Comparison of ENCODE assay signal across 10 cellular contexts in genomic region chr11:27012254-27012921, GRCh38. TPM values are rescaled to one million over a fixed set of nuclear protein-coding genes. Genes with fewer than 3 reads are reported as not detected.
DNase-seq lines count a peak whose midpoint lies in the region; ATAC-seq, FAIRE-seq and TF ChIP-seq lines count a peak whose summit lies in the region.
"Had no signal": no experiment of that assay in that cellular context is flagged by ENCODE, and none has a peak within 500 bp of the region (broad histone marks: within the 10 kb centered on the region; RNA-seq: fewer than 3 reads in every experiment).

No MANE protein-coding gene starts in this region.

- dilution Hi-C loops in endothelial cell of umbilical vein (cut with MboI; ENCODE audit: extremely low pct_ligation_motif_present, low sequenced_read_pairs) = no loop called here

- no peak overlapping the region for H3K4me3 ChIP-seq in endothelial cell of umbilical vein (replicated peaks in 1 of 3; ENCODE audit: insufficient read depth in 1 of 3, low read depth in 1 of 3, low read length in 3 of 3)
- H3K4me3 ChIP-seq in CD8-positive, alpha-beta memory T cell (ENCODE audit: low read length) = no peak overlapping the region

- H3K27ac Mint-ChIP-seq in activated CD8-positive, alpha-beta memory T cell treated with anti-CD3 and anti-CD28 coated beads, Interleukin-2, amount 10 ng/mL, durations not matched to agents 7 days and 5 days = no peak overlapping the region
- no peak overlapping the region for H3K27ac Mint-ChIP-seq in CD8-positive, alpha-beta memory T cell

- no peaks in the 10 kb centered on the region for H3K9me1 ChIP-seq in endothelial cell of umbilical vein (replicated peaks; ENCODE audit: control insufficient read depth, extremely low read depth, insufficient read depth, low read length)

- no peaks in the 10 kb centered on the region for H3K36me3 Mint-ChIP-seq in activated CD8-positive, alpha-beta memory T cell treated with anti-CD3 and anti-CD28 coated beads, Interleukin-2, amount 10 ng/mL, durations not matched to agents 7 days and 5 days
- H3K36me3 Mint-ChIP-seq in CD8-positive, alpha-beta memory T cell = peaks cover 0 to 1% (median 0%) of the 10 kb centered on the region in 3 donors

- no peak overlapping the region for H3K4me2 ChIP-seq in endothelial cell of umbilical vein (ENCODE audit: insufficient read depth, low read length)

- intact Hi-C loops in endothelial cell of umbilical vein (cut with micrococcal nuclease) = no loop called here

- H3K4me1 ChIP-seq in endothelial cell of umbilical vein (ENCODE audit: control insufficient read depth, extremely low read depth, insufficient read depth, low read length) = no peaks in the 10 kb centered on the region
- no peaks in the 10 kb centered on the region for H3K4me1 ChIP-seq in CD8-positive, alpha-beta memory T cell (ENCODE audit: insufficient read depth, low read length)

- no peaks in the 10 kb centered on the region for H3K4me1 Mint-ChIP-seq in activated CD8-positive, alpha-beta memory T cell treated with anti-CD3 and anti-CD28 coated beads, Interleukin-2, amount 10 ng/mL, durations not matched to agents 7 days and 5 days
- no peaks in the 10 kb centered on the region for H3K4me1 Mint-ChIP-seq in CD8-positive, alpha-beta memory T cell

- no peaks in the 10 kb centered on the region for H3K36me3 ChIP-seq in endothelial cell of umbilical vein (ENCODE audit: control insufficient read depth in 2 of 2, extremely low read depth in 1 of 2, insufficient read depth in 2 of 2, low read length in 2 of 2)
- no peaks in the 10 kb centered on the region for H3K36me3 ChIP-seq in CD8-positive, alpha-beta memory T cell (ENCODE audit: insufficient read depth, low read length)

- no peaks in the 10 kb centered on the region for H3K9me3 Mint-ChIP-seq in activated CD8-positive, alpha-beta memory T cell treated with anti-CD3 and anti-CD28 coated beads, Interleukin-2, amount 10 ng/mL, durations not matched to agents 7 days and 5 days (ENCODE audit: low read depth)
- peaks cover 0 to 12% (median 5%) of the 10 kb centered on the region in 5 donors for H3K9me3 Mint-ChIP-seq in CD8-positive, alpha-beta memory T cell

- H2AFZ ChIP-seq in endothelial cell of umbilical vein (ENCODE audit: low read depth, low read length) = no peak overlapping the region

- POLR2A ChIA-PET in endothelial cell of umbilical vein (lab: Charles Lee) = no interaction called here
- POLR2A ChIA-PET in CD8-positive, alpha-beta memory T cell (lab: Charles Lee) = no interaction called here

- no peak for TF ChIP-seq CTCF in endothelial cell of umbilical vein (IDR thresholded peaks at IDR 0.05; ENCODE audit: extremely low read depth in 1 of 2, insufficient read depth in 1 of 2, low read depth in 1 of 2, low read length in 2 of 2)

- no peak overlapping the region for H3K9ac ChIP-seq in endothelial cell of umbilical vein (replicated peaks; ENCODE audit: extremely low read depth, insufficient read depth, low read length)

- H4K20me1 ChIP-seq in endothelial cell of umbilical vein (replicated peaks; ENCODE audit: control insufficient read depth, extremely low read depth, insufficient read depth, low read length) = no peaks in the 10 kb centered on the region

- no peak for FAIRE-seq in endothelial cell of umbilical vein (lab: Jason Lieb, UNC)

- H3K27me3 Mint-ChIP-seq in activated CD8-positive, alpha-beta memory T cell treated with anti-CD3 and anti-CD28 coated beads, Interleukin-2, amount 10 ng/mL, durations not matched to agents 7 days and 5 days = no peaks in the 10 kb centered on the region
- no peaks in the 10 kb centered on the region for H3K27me3 Mint-ChIP-seq in CD8-positive, alpha-beta memory T cell

- H3K9me3 ChIP-seq in endothelial cell of umbilical vein (replicated peaks; ENCODE audit: control insufficient read depth, insufficient read depth, low read length) = no peaks in the 10 kb centered on the region
- H3K9me3 ChIP-seq in CD8-positive, alpha-beta memory T cell (ENCODE audit: low read length) = no peaks in the 10 kb centered on the region

- DNase-seq in EH (ENCODE audit: low read depth) (peak; percentile 75), NCI-H2227 treated with DMSO at 0.1 percent for 48 hours (lab: John Stamatoyannopoulos, UW) (peak; percentile 74), endothelial cell of umbilical vein (ENCODE audit: low read depth, low spot score) (peak; percentile 72), pons (ENCODE audit: low spot score) (peak; percentile 61), ecto neural progenitor cell (ENCODE audit: low spot score) (no peak)
- DNase-seq in activated CD8-positive, alpha-beta memory T cell treated with anti-CD3 and anti-CD28 coated beads, Interleukin-2, amount 10 ng/mL, durations not matched to agents 7 days and 5 days = no peak
- DNase-seq in stimulated activated naive CD4-positive, alpha-beta T cell (lab: John Stamatoyannopoulos, UW) = no peak
- DNase-seq in CD8-positive, alpha-beta memory T cell = no peak
- DNase-seq: GOT3, NCI-H1048 had no signal

- no peak for ATAC-seq in activated CD8-positive, alpha-beta memory T cell treated with anti-CD3 and anti-CD28 coated beads, Interleukin-2, amount 10 ng/mL, durations not matched to agents 7 days and 5 days

- H3K79me2 ChIP-seq in endothelial cell of umbilical vein (ENCODE audit: control insufficient read depth, insufficient read depth, low read length) = no peaks in the 10 kb centered on the region

- no peak for TF ChIP-seq POLR2A in endothelial cell of umbilical vein (IDR thresholded peaks at IDR 0.05; ENCODE audit: low read depth, low read length)

- no peak overlapping the region for H3K4me3 Mint-ChIP-seq in activated CD8-positive, alpha-beta memory T cell treated with anti-CD3 and anti-CD28 coated beads, Interleukin-2, amount 10 ng/mL, durations not matched to agents 7 days and 5 days
- no peak overlapping the region for H3K4me3 Mint-ChIP-seq in CD8-positive, alpha-beta memory T cell

- no peak overlapping the region for H3K27ac ChIP-seq in endothelial cell of umbilical vein (ENCODE audit: insufficient read depth, low read depth, low read length)
- no peak overlapping the region for H3K27ac ChIP-seq in CD8-positive, alpha-beta memory T cell (ENCODE audit: low read depth, low read length)

- no peaks in the 10 kb centered on the region for H3K27me3 ChIP-seq in endothelial cell of umbilical vein (ENCODE audit: control insufficient read depth in 2 of 2, insufficient read depth in 2 of 2, low read length in 2 of 2)
- H3K27me3 ChIP-seq in CD8-positive, alpha-beta memory T cell (ENCODE audit: insufficient read depth, low read length, poor library complexity, severe bottlenecking) = no peaks in the 10 kb centered on the region

- no TSS peak for BruUV-seq in endothelial cell of umbilical vein (replicated peaks; lab: Mats Ljungman, UMichigan)

- CTCF ChIA-PET in endothelial cell of umbilical vein (lab: Charles Lee) = no interaction called here
- CTCF ChIA-PET in activated CD8-positive, alpha-beta memory T cell treated with anti-CD3 and anti-CD28 coated beads, Interleukin-2, amount 10 ng/mL, durations not matched to agents 7 days and 5 days (lab: Charles Lee) = no interaction called here
- CTCF ChIA-PET in CD8-positive, alpha-beta memory T cell (lab: Charles Lee) = no interaction called here

TF ChIP-seq in endothelial cell of umbilical vein, 7 proteins besides CTCF, POLR2A, EP300 and RAD21:
- TF ChIP-seq POLR2AphosphoS5 (IDR thresholded peaks at IDR 0.05; ENCODE audit: insufficient read depth, low read depth, low read length) (no peak), FOS (IDR thresholded peaks at IDR 0.05; ENCODE audit: borderline replicate concordance, insufficient read depth, low read length) (peak; percentile 19)

RNA-seq across cellular contexts. Expression of gene FIBIN, which starts 18.5 kb away (rescaled TPM):
- total RNA-seq in endothelial cell of umbilical vein = not detected in 2 replicates
- polyA plus RNA-seq in endothelial cell of umbilical vein = not detected in 2 replicates
- not detected in 2 replicates for polyA plus RNA-seq in endothelial cell of umbilical vein (2011; cell fraction: cytosol; rRNA removed)
- not detected in 2 replicates for polyA plus RNA-seq in endothelial cell of umbilical vein (2011; cell fraction: nucleus; rRNA removed)
- not detected in 2 replicates for polyA plus RNA-seq in endothelial cell of umbilical vein (2012)
- not detected in 2 replicates for polyA minus RNA-seq in endothelial cell of umbilical vein
- not detected for polyA minus RNA-seq in endothelial cell of umbilical vein (2011; cell fraction: cytosol; rRNA and poly(A)+ RNA removed)
- not detected in 2 replicates for polyA minus RNA-seq in endothelial cell of umbilical vein (2011; cell fraction: nucleus; rRNA and poly(A)+ RNA removed)
- total RNA-seq in activated CD8-positive, alpha-beta memory T cell treated with anti-CD3 and anti-CD28 coated beads, Interleukin-2, amount 10 ng/mL, durations not matched to agents 7 days and 5 days = not detected
- not detected for total RNA-seq in CD8-positive, alpha-beta memory T cell
- not detected for polyA plus RNA-seq in CD8-positive, alpha-beta memory T cell

RNA-seq across cellular contexts. Expression of gene BBOX1, which starts 28.2 kb away (rescaled TPM):
- not detected in 2 replicates for total RNA-seq in endothelial cell of umbilical vein
- not detected in 2 replicates for polyA plus RNA-seq in endothelial cell of umbilical vein
- not detected in 2 replicates for polyA plus RNA-seq in endothelial cell of umbilical vein (2011; cell fraction: cytosol; rRNA removed)
- polyA plus RNA-seq in endothelial cell of umbilical vein (2011; cell fraction: nucleus; rRNA removed) = not detected in 2 replicates
- not detected in 2 replicates for polyA plus RNA-seq in endothelial cell of umbilical vein (2012)
- polyA minus RNA-seq in endothelial cell of umbilical vein = not detected in 2 replicates
- not detected for polyA minus RNA-seq in endothelial cell of umbilical vein (2011; cell fraction: cytosol; rRNA and poly(A)+ RNA removed)
- polyA minus RNA-seq in endothelial cell of umbilical vein (2011; cell fraction: nucleus; rRNA and poly(A)+ RNA removed) = not detected in 2 replicates
- total RNA-seq in activated CD8-positive, alpha-beta memory T cell treated with anti-CD3 and anti-CD28 coated beads, Interleukin-2, amount 10 ng/mL, durations not matched to agents 7 days and 5 days = not detected
- total RNA-seq in CD8-positive, alpha-beta memory T cell = not detected
- not detected for polyA plus RNA-seq in CD8-positive, alpha-beta memory T cell

Comparison
In these comparisons a context has a peak if more than half of its experiments do, and no peak if none do; other contexts are left out.
1. DNase-seq: peak in EH (single experiment), NCI-H2227 treated with DMSO at 0.1 percent for 48 hours (single experiment), endothelial cell of umbilical vein (single experiment) and pons (single experiment); none in activated CD8-positive, alpha-beta memory T cell treated with anti-CD3 and anti-CD28 coated beads, Interleukin-2, amount 10 ng/mL, durations not matched to agents 7 days and 5 days (single experiment), stimulated activated naive CD4-positive, alpha-beta T cell (0 of 6), ecto neural progenitor cell (single experiment) and CD8-positive, alpha-beta memory T cell (0 of 5).